10 cellular contexts compared by ENCODE assay signal in the genomic region with DNA sequence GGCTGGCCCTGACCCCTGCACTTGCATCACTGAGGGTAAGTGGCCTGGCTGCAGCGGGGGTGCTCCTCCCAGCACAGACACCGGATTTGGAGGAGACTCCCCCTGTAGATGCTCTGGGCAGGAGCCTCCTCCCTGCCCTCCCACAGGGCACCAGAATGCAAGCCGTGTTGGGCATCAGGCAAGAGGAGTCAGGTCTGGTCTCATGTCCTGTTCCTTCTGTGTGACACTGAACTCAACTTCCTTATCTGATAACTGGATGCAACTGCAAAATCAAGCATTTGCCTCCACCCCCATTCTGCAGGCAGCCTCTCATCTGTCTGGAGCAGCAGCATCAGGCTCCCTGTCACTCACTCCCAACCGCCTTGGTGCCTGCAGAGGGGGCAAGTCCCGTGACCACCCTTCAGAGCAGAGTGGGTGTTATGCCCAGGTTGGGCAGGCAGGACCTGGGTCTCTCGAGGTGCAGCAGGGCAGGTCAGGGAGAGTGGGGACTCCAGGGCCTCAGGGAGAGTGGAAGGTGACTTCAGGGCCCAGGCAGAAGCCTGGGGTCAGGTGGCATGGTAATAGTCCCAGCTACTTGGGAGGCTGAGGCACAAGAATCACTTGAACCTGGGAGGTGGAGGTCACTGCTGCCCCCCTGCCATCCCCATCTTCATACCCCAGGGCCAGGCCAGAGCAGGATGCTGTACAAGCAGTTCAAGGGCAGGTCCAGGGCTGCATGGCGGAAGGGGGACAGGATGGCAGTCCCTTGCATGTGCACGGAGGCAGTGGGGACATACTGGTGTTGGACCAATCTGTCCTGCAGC. TPM values are rescaled to one million over a fixed set of nuclear protein-coding genes. Genes with fewer than 3 reads are reported as not detected.
A peak's percentile ranks its signal among the peaks of the same experiment; 100 is the strongest.
DNase-seq lines count a peak whose midpoint lies in the region; ATAC-seq and TF ChIP-seq lines count a peak whose summit lies in the region.
"Had no signal": no experiment of that assay in that cellular context is flagged by ENCODE, and none has a peak within 500 bp of the region (broad histone marks: within the 10 kb centered on the region; RNA-seq: fewer than 3 reads in every experiment).

No MANE protein-coding gene starts in this region.

- H3K4me1 ChIP-seq in heart right ventricle (peaks cover 22 to 51% (median 40%) of the 10 kb centered on the region in 9 donors), gastrocnemius medialis (peaks cover 43 to 45% of the 10 kb centered on the region in 2 donors)
- H3K4me1 ChIP-seq: SJSA1 had no signal

- POLR2A ChIA-PET in HEK293T (lab: Yijun Ruan, JAX): interaction anchor here (0.9 to 3.7 kb wide), 4 partner anchors 10 to 148 kb away, joined by 3 to 21 read pairs (median 4); partner anchors contain the start of genes DUSP7 and POC1A

- H3K36me3 ChIP-seq in SK-N-MC (ENCODE audit: insufficient read depth, low read length) (no peaks in the 10 kb centered on the region), heart right ventricle (no peaks in the 10 kb centered on the region), gastrocnemius medialis (no peaks in the 10 kb centered on the region)
- H3K36me3 ChIP-seq: left lung, SJSA1 had no signal

- H3K4me3 ChIP-seq in SK-N-MC: peak overlapping the region; percentile 48
- peak overlapping the region in 5 of 10 donors; percentile 0 to 25 (median 15) for H3K4me3 ChIP-seq in heart right ventricle
- no peak overlapping the region for H3K4me3 ChIP-seq in gastrocnemius medialis
- H3K4me3 ChIP-seq: left lung, SJSA1 had no signal

- intact Hi-C loops in heart right ventricle (cut with DNase I): loop anchor here in 4 of 10 donors (5.0 to 10.0 kb wide), 2 partner anchors 41 to 209 kb away; no protein-coding TSS in a partner anchor
- intact Hi-C loops in gastrocnemius medialis (cut with DNase I; ENCODE audit: low total_unique reads): loop anchor here (10.0 kb wide), 1 partner anchor 329 kb away; no protein-coding TSS in a partner anchor

- no peak overlapping the region for H3K9ac ChIP-seq in SK-N-MC (ENCODE audit: insufficient read length)

- no peak for TF ChIP-seq POLR2A in gastrocnemius medialis (IDR thresholded peaks at IDR 0.05)

- no peaks in the 10 kb centered on the region for H3K27me3 ChIP-seq in heart right ventricle
- H3K27me3 ChIP-seq in gastrocnemius medialis: no peaks in the 10 kb centered on the region
- H3K27me3 ChIP-seq: left lung, SJSA1 had no signal

- in situ Hi-C loops in gastrocnemius medialis (cut with MboI; ENCODE audit: low sequenced_read_pairs in 4 of 4): loop anchor here in 2 of 4 donors (10.0 kb wide), 1 partner anchor 49 kb away; the partner anchor contains the start of gene DUSP7 (in 2 of the 2)

- H3K9me3 ChIP-seq in SK-N-MC (ENCODE audit: low read depth, low read length): no peaks in the 10 kb centered on the region
- no peaks in the 10 kb centered on the region for H3K9me3 ChIP-seq in heart right ventricle
- H3K9me3 ChIP-seq in gastrocnemius medialis: no peaks in the 10 kb centered on the region
- H3K9me3 ChIP-seq: left lung, SJSA1 had no signal

- DNase-seq in HEK293T (ENCODE audit: extremely low spot score): no peak
- DNase-seq in SK-N-MC (ENCODE audit: low read depth, low spot score): no peak
- DNase-seq in heart right ventricle: no peak
- DNase-seq in gastrocnemius medialis: peak in 1 of 2 donors; percentile 21
- DNase-seq in activated gamma-delta T cell (lab: John Stamatoyannopoulos, UW): no peak
- no peak for DNase-seq in NCI-H774 (lab: John Stamatoyannopoulos, UW)

- WGBS in heart right ventricle, 2 donors: 41 to 44% methylated on average over 8 of the region's 8 CpGs

- TF ChIP-seq CTCF in heart right ventricle (IDR thresholded peaks at IDR 0.05) (no peak), gastrocnemius medialis (IDR thresholded peaks at IDR 0.05 in 4 of 5, conservative IDR thresholded peaks at IDR 0.05 in 1 of 5) (no peak)

- peak in 7 of 8 donors; percentile 1 to 20 (median 13) for ATAC-seq in heart right ventricle
- ATAC-seq in gastrocnemius medialis: no peak
- no peak for ATAC-seq in GM19395 (IDR thresholded peaks at IDR 0.05; ENCODE audit: unreplicated experiment)
- no peak for ATAC-seq in HG02623 (IDR thresholded peaks at IDR 0.05; ENCODE audit: unreplicated experiment)

- CTCF ChIA-PET in HEK293T (lab: Yijun Ruan, JAX): interaction anchor here (1.0 to 3.5 kb wide), 4 partner anchors 30 to 139 kb away, joined by 6 to 31 read pairs (median 13); no protein-coding TSS in a partner anchor

- no peak overlapping the region for H3K27ac ChIP-seq in SK-N-MC
- H3K27ac ChIP-seq in heart right ventricle: peak overlapping the region in 7 of 10 donors; percentile 56 to 83 (median 70)
- peak overlapping the region in 3 of 4 donors; percentile 78 to 82 (median 81) for H3K27ac ChIP-seq in gastrocnemius medialis
- H3K27ac ChIP-seq: SJSA1 had no signal

TF ChIP-seq in HEK293T, 16 proteins besides CTCF, POLR2A, EP300 and RAD21:
- TF ChIP-seq SUZ12 (IDR thresholded peaks at IDR 0.05): no peak
- TF ChIP-seq BHLHE40 (IDR thresholded peaks at IDR 0.05; ENCODE audit: borderline replicate concordance): no peak
- TF ChIP-seq PKNOX1 (IDR thresholded peaks at IDR 0.05): 0 out of 2 replicates have a peak, but pooled peaks have one; percentile 6

RNA-seq across cellular contexts. Expression of gene RPL29, which starts 10.5 kb away (rescaled TPM):
- total RNA-seq in heart right ventricle (100 to 1,000 TPM; 505 to 754 (median 626) TPM), gastrocnemius medialis (1,000 to 10,000 TPM; 1,885 to 2,483 (median 2,154) TPM)
- 1,000 to 10,000 TPM; 1,450 to 1,915 TPM for polyA plus RNA-seq in heart right ventricle

RNA-seq across cellular contexts. Expression of gene ACY1, which starts 22.9 kb away (rescaled TPM):
- total RNA-seq in heart right ventricle: 10 to 100 TPM; 18.7 to 45.6 (median 24.7) TPM
- 10 to 100 TPM; 24.6 to 28.3 TPM for polyA plus RNA-seq in heart right ventricle
- total RNA-seq in gastrocnemius medialis: 10 to 100 TPM; 33.5 to 79.3 (median 43.2) TPM

RNA-seq across cellular contexts. Expression of gene ABHD14A, which starts 31.4 kb away (rescaled TPM):
- 10 to 100 TPM; 19.3 to 38.6 (median 23.6) TPM for total RNA-seq in heart right ventricle
- 10 to 100 TPM; 26.3 to 80.1 TPM for polyA plus RNA-seq in heart right ventricle
- total RNA-seq in gastrocnemius medialis: 10 to 100 TPM in 3 of 4 donors, 1 to 10 TPM in 1; 8.7 to 37.9 (median 29.9) TPM

RNA-seq across cellular contexts. Expression of gene ABHD14B, which starts 32.4 kb away (rescaled TPM):
- total RNA-seq in heart right ventricle (10 to 100 TPM in 8 of 10 donors, 1 to 10 TPM in 2; 7.5 to 19.0 (median 12.0) TPM), gastrocnemius medialis (10 to 100 TPM; 11.2 to 21.0 (median 17.2) TPM)
- 10 to 100 TPM; 14.6 to 47.5 TPM for polyA plus RNA-seq in heart right ventricle

RNA-seq across cellular contexts. Expression of gene PCBP4, which starts 39.0 kb away (rescaled TPM):
- total RNA-seq in heart right ventricle (10 to 100 TPM; 55.1 to 85.9 (median 59.9) TPM), gastrocnemius medialis (100 to 1,000 TPM; 184 to 320 (median 199) TPM)
- polyA plus RNA-seq in heart right ventricle: 100 to 1,000 TPM in 1 of 2 donors, 10 to 100 TPM in 1; 63.8 to 123 TPM

Comparison
In these comparisons a context has a peak if more than half of its experiments do, and no peak if none do; other contexts are left out.
1. ATAC-seq: peak in heart right ventricle (7 of 8); none in gastrocnemius medialis (0 of 2), GM19395 (single experiment) and HG02623 (single experiment).